ENCODE assay signal across 2 cellular contexts in the genomic region with DNA sequence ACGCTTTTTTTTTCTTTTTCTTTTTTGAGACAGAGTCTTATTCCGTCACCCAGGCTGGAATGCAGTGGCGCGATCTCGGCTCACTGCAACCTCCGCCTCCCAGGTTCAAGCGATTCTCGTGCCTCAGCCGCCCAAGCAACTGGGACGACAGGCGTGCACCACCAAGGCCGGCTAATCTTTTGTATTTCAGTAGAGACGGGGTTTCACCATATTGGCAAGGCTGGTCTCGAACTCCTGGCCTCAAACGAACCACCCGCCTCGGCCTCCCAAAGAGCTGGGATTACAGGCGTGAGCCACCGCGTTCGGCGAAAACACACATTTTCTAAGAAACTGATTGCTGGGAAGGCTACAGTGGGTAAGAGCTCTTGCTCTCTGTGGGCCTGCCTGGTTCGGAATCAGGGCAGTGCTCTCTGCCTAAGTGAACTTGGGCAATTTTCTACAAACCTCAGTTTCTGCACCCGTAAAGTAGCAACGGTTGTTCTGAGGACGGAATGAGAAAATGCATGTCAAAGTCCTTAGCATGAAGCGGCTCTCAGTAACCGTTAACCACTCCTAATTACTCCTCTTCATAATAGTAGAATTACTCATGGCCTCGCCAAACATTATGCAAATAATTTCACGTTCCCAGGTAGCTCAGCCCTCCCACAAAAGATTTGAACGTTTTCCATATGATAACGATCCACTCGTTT.
TF ChIP-seq lines count a peak whose summit lies in the region.

No MANE protein-coding gene starts in this region.

TF ChIP-seq in SK-N-SH, 30 proteins besides CTCF, POLR2A, EP300 and RAD21 (continued from another document):
- no peak for TF ChIP-seq POLR2AphosphoS5 (IDR thresholded peaks at IDR 0.05; ENCODE audit: low read depth, low read length)
- no peak for TF ChIP-seq FOSL2 (IDR thresholded peaks at IDR 0.05; ENCODE audit: borderline replicate concordance, low read depth)
- TF ChIP-seq CHD2 (IDR thresholded peaks at IDR 0.05; ENCODE audit: low read length, partially characterized antibody): no peak
- TF ChIP-seq, protein P1, sequence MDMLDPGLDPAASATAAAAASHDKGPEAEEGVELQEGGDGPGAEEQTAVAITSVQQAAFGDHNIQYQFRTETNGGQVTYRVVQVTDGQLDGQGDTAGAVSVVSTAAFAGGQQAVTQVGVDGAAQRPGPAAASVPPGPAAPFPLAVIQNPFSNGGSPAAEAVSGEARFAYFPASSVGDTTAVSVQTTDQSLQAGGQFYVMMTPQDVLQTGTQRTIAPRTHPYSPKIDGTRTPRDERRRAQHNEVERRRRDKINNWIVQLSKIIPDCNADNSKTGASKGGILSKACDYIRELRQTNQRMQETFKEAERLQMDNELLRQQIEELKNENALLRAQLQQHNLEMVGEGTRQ (IDR thresholded peaks at IDR 0.05; ENCODE audit: borderline replicate concordance, low read depth, low read length): no peak
- TF ChIP-seq MEF2A (IDR thresholded peaks at IDR 0.05; ENCODE audit: borderline replicate concordance, low read depth): no peak
- TF ChIP-seq, protein P2, sequence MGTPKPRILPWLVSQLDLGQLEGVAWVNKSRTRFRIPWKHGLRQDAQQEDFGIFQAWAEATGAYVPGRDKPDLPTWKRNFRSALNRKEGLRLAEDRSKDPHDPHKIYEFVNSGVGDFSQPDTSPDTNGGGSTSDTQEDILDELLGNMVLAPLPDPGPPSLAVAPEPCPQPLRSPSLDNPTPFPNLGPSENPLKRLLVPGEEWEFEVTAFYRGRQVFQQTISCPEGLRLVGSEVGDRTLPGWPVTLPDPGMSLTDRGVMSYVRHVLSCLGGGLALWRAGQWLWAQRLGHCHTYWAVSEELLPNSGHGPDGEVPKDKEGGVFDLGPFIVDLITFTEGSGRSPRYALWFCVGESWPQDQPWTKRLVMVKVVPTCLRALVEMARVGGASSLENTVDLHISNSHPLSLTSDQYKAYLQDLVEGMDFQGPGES (IDR thresholded peaks at IDR 0.05; ENCODE audit: low read depth, low read length): no peak

TF ChIP-seq in SK-N-SH treated with all-trans-retinoic acid at 6 μM for 48 hours, 23 proteins besides CTCF, POLR2A, EP300 and RAD21 (continued from another document):
- TF ChIP-seq, protein P3, sequence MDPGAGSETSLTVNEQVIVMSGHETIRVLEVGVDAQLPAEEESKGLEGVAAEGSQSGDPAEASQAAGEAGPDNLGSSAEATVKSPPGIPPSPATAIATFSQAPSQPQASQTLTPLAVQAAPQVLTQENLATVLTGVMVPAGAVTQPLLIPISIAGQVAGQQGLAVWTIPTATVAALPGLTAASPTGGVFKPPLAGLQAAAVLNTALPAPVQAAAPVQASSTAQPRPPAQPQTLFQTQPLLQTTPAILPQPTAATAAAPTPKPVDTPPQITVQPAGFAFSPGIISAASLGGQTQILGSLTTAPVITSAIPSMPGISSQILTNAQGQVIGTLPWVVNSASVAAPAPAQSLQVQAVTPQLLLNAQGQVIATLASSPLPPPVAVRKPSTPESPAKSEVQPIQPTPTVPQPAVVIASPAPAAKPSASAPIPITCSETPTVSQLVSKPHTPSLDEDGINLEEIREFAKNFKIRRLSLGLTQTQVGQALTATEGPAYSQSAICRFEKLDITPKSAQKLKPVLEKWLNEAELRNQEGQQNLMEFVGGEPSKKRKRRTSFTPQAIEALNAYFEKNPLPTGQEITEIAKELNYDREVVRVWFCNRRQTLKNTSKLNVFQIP (CRISPR knock-in tag; IDR thresholded peaks at IDR 0.05; ENCODE audit: borderline replicate concordance, low read depth): no peak
- no peak for TF ChIP-seq ESRRG (CRISPR knock-in tag; IDR thresholded peaks at IDR 0.05)
- no peak for TF ChIP-seq ARNTL (CRISPR knock-in tag; IDR thresholded peaks at IDR 0.05; ENCODE audit: borderline replicate concordance, low read depth)
- no peak for TF ChIP-seq SNAI2 (CRISPR knock-in tag; IDR thresholded peaks at IDR 0.05)
- TF ChIP-seq CSDC2 (CRISPR knock-in tag; IDR thresholded peaks at IDR 0.05): no peak
